ENCODE assay signal across 8 cellular contexts in genomic region chr19:58380037-58380735, GRCh38. TPM values are rescaled to one million over a fixed set of nuclear protein-coding genes. Genes with fewer than 3 reads are reported as not detected.
A peak's percentile ranks its signal among the peaks of the same experiment; 100 is the strongest.
DNase-seq lines count a peak whose midpoint lies in the region; ATAC-seq and TF ChIP-seq lines count a peak whose summit lies in the region.

No MANE protein-coding gene starts in this region.

- H3K4me1 ChIP-seq in CD8-positive, alpha-beta T cell (ENCODE audit: insufficient read depth, low read length): peaks cover 24% of the 10 kb centered on the region
- H3K4me1 ChIP-seq in muscle layer of duodenum (ENCODE audit: control insufficient read depth in 1 of 2, insufficient read depth in 2 of 2, low read length in 2 of 2): peaks cover 7 to 26% of the 10 kb centered on the region in 2 donors

- POLR2A ChIA-PET in CD8-positive, alpha-beta T cell (lab: Charles Lee): interaction anchor here (0.6 to 1.5 kb wide), 5 partner anchors 15 to 955 kb away, joined by 3 to 14 read pairs (median 4); partner anchors contain the start of genes TRIM28 and ZNF497

- peak overlapping the region; percentile 89 for H3K4me3 ChIP-seq in CD8-positive, alpha-beta T cell (ENCODE audit: low read depth, low read length)
- H3K4me3 ChIP-seq in Jurkat, Clone E6-1 (ENCODE audit: low read length): peak overlapping the region; percentile 86
- peak overlapping the region; percentile 77 for H3K4me3 ChIP-seq in choroid plexus epithelial cell (ENCODE audit: low read depth, low read length)
- peak overlapping the region; percentile 69 to 86 for H3K4me3 ChIP-seq in muscle layer of duodenum (ENCODE audit: low read depth in 1 of 2, low read length in 2 of 2)

- H3K9me3 ChIP-seq in CD8-positive, alpha-beta T cell (ENCODE audit: low read length): no peaks in the 10 kb centered on the region
- H3K9me3 ChIP-seq in muscle layer of duodenum (ENCODE audit: control insufficient read depth in 1 of 2, low read length in 2 of 2): no peaks in the 10 kb centered on the region

- H3K27ac ChIP-seq in CD8-positive, alpha-beta T cell (ENCODE audit: low read depth, low read length): peak overlapping the region; percentile 96
- peak overlapping the region; percentile 77 for H3K27ac ChIP-seq in muscle layer of duodenum (ENCODE audit: low read length)

- H3K27me3 Mint-ChIP-seq in CD8-positive, alpha-beta T cell (ENCODE audit: low read depth): no peaks in the 10 kb centered on the region

- no peaks in the 10 kb centered on the region for H3K36me3 ChIP-seq in CD8-positive, alpha-beta T cell (ENCODE audit: insufficient read depth, low read length)
- no peaks in the 10 kb centered on the region for H3K36me3 ChIP-seq in muscle layer of duodenum (ENCODE audit: control insufficient read depth in 1 of 2, insufficient read depth in 2 of 2, low read length in 2 of 2)

- ATAC-seq in CD8-positive, alpha-beta T cell: no peak
- ATAC-seq in HG02884 (IDR thresholded peaks at IDR 0.05; ENCODE audit: unreplicated experiment): no peak
- no peak for ATAC-seq in HG03196 (IDR thresholded peaks at IDR 0.05; ENCODE audit: unreplicated experiment)
- no peak for ATAC-seq in HG03039 (IDR thresholded peaks at IDR 0.05; ENCODE audit: unreplicated experiment)

- intact Hi-C loops in CD8-positive, alpha-beta T cell (cut with DNase I, micrococcal nuclease): loop anchor here (1.0 to 10.0 kb wide), 9 partner anchors 18 to 1139 kb away; partner anchors contain the start of genes ZBTB45 (in 1 of the 2), ZNF324 (in 1 of the 2), ZNF497 (in 1 of the 2) and ZNF552 (in 1 of the 2)

- no peak for TF ChIP-seq CTCF in CD8-positive, alpha-beta T cell (IDR thresholded peaks at IDR 0.05)
- no peak for TF ChIP-seq CTCF in choroid plexus epithelial cell (conservative IDR thresholded peaks at IDR 0.05; ENCODE audit: low read depth, low read length)

- H3K9me3 Mint-ChIP-seq in CD8-positive, alpha-beta T cell: no peaks in the 10 kb centered on the region

- peak overlapping the region; percentile 98 for H3K4me3 Mint-ChIP-seq in CD8-positive, alpha-beta T cell

- peaks cover 30% of the 10 kb centered on the region for H3K4me1 Mint-ChIP-seq in CD8-positive, alpha-beta T cell (ENCODE audit: low read depth)

- H3K27me3 ChIP-seq in CD8-positive, alpha-beta T cell (ENCODE audit: insufficient read depth, low read length): no peaks in the 10 kb centered on the region
- no peaks in the 10 kb centered on the region for H3K27me3 ChIP-seq in muscle layer of duodenum (ENCODE audit: low read depth, low read length)

- DNase-seq in CD8-positive, alpha-beta T cell: no peak
- DNase-seq in Jurkat, Clone E6-1 (ENCODE audit: low read depth, low spot score): no peak
- DNase-seq in choroid plexus epithelial cell (ENCODE audit: low read depth) (no peak), DMS 273 treated with DMSO at 0.1 percent for 48 hours (lab: John Stamatoyannopoulos, UW) (no peak)

- H3K36me3 Mint-ChIP-seq in CD8-positive, alpha-beta T cell: peaks cover 4% of the 10 kb centered on the region

- peak overlapping the region; percentile 98 for H3K27ac Mint-ChIP-seq in CD8-positive, alpha-beta T cell

- CTCF ChIA-PET in CD8-positive, alpha-beta T cell (lab: Charles Lee): interaction anchor here (1.1 to 1.3 kb wide), 2 partner anchors 17 to 24 kb away, joined by 3 to 4 read pairs; partner anchors contain the start of gene ZNF497

RNA-seq across cellular contexts. Expression of gene ZNF837, which starts 0.6 kb away (rescaled TPM):
- 1 to 10 TPM; 1.2 to 1.3 TPM for total RNA-seq in CD8-positive, alpha-beta T cell
- 3.8 TPM for polyA plus RNA-seq in Jurkat, Clone E6-1 (2012; ENCODE audit: insufficient read depth, insufficient read length)

RNA-seq across cellular contexts. Expression of gene RPS5, which starts 6.9 kb away (rescaled TPM):
- total RNA-seq in CD8-positive, alpha-beta T cell: 1,000 to 10,000 TPM; 1,884 to 1,887 TPM
- polyA plus RNA-seq in Jurkat, Clone E6-1 (2012; ENCODE audit: insufficient read depth, insufficient read length): 1,707 TPM

RNA-seq across cellular contexts. Expression of gene RNF225, which starts 15.3 kb away (rescaled TPM):
- total RNA-seq in CD8-positive, alpha-beta T cell: under 1 TPM in 1 of 2 experiments, not detected in 1; 0.76 TPM
- not detected for polyA plus RNA-seq in Jurkat, Clone E6-1 (2012; ENCODE audit: insufficient read depth, insufficient read length)

RNA-seq across cellular contexts. Expression of gene ZNF497, which starts 17.6 kb away (rescaled TPM):
- 1 to 10 TPM in 1 of 2 experiments, under 1 TPM in 1; 0.79 to 1.2 TPM for total RNA-seq in CD8-positive, alpha-beta T cell
- 3.8 TPM for polyA plus RNA-seq in Jurkat, Clone E6-1 (2012; ENCODE audit: insufficient read depth, insufficient read length)

RNA-seq across cellular contexts. Expression of gene A1BG, which starts 26.9 kb away (rescaled TPM):
- total RNA-seq in CD8-positive, alpha-beta T cell: 10 to 100 TPM; 29.3 to 29.9 TPM
- 35.6 TPM for polyA plus RNA-seq in Jurkat, Clone E6-1 (2012; ENCODE audit: insufficient read depth, insufficient read length)
